1 cellular context compared by ENCODE assay signal in genomic region chr1:153617677-153618076, GRCh38.
TF ChIP-seq lines count a peak whose summit lies in the region.

No MANE protein-coding gene starts in this region.

TF ChIP-seq in GM12878, 131 proteins besides CTCF, POLR2A, EP300 and RAD21:
- TF ChIP-seq SMC3 (IDR thresholded peaks at IDR 0.05; ENCODE audit: borderline replicate concordance, low read length) (peak; percentile 59), CHD2 (IDR thresholded peaks at IDR 0.05; ENCODE audit: borderline replicate concordance, low read depth, low read length) (no peak), TARDBP (IDR thresholded peaks at IDR 0.05; ENCODE audit: borderline replicate concordance) (no peak), SREBF2 (IDR thresholded peaks at IDR 0.05; ENCODE audit: low read length) (no peak)
